ENCODE assay signal across 17 cellular contexts in the genomic region with DNA sequence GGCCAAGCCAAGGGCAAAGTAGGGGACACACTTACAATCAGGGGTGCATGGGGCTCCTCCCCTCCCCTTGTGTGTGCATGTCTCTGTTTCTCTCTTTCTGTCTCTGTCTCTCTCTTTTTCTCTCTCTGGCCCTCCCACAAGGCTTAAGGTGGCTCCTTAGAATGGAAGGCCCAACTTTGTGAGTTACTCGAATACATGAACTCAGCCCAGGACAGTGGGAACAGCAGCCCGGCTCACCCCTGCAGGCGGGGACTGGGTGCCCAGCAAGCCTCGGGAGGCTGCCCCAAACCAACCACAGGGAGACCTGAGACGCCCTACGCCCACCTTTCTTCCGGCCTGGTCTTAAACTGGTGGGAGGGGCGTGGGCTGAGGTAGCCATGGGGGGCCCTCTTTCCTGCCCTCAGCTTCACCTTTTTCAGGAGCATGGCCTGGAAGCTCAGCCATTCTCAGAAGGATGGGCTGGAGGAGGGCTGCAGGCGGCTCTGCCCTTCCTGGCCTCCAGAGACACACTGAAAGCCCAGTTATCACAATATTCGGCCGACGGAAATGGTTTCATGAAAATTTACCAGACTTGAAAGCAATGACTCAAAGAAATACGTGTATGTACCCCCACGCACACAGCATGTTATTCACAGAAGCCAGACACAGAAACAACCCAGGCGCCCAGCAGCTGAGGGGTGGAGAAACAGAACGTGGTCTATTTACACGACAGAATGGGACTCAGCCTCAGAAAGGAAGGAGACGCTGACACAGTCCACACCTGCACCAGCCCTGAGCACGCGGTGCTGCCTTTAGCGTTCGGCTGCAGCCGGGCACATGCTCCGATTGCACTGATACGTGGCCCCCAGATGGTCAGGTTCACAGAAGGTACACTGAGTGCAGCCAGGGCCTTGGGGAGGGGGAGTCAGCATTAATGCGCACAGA.
"Had no signal": no experiment of that assay in that cellular context is flagged by ENCODE, and none has a peak within 500 bp of the region (broad histone marks: within the 10 kb centered on the region; RNA-seq: fewer than 3 reads in every experiment).

No MANE protein-coding gene starts in this region.

- H3K4me3 ChIP-seq: dorsolateral prefrontal cortex, esophagus muscularis mucosa, hepatocyte, left ventricle myocardium inferior, tibial artery had no signal

- H3K4me3 Mint-ChIP-seq: activated CD4-positive, alpha-beta T cell treated with anti-CD3 and anti-CD28 coated beads, Interleukin-2, amount 10 ng/mL, durations not matched to agents 24 days and 14 days; brain; effector memory CD8-positive, alpha-beta T cell; immature natural killer cell; natural killer cell treated with Interleukin-12 subunit alpha and Interleukin-12 subunit beta and Interleukin-15 and Interleukin-18, amount 100 ng/mL, for 72 hours had no signal

- H3K4me1 Mint-ChIP-seq: activated CD4-positive, alpha-beta T cell treated with anti-CD3 and anti-CD28 coated beads, Interleukin-2, amount 10 ng/mL, durations not matched to agents 24 days and 14 days; immature natural killer cell had no signal

- H3K27me3 ChIP-seq: neutrophil had no signal

- H3K9me3 ChIP-seq: neutrophil had no signal

- H3K36me3 ChIP-seq: esophagus muscularis mucosa, left ventricle myocardium inferior, neutrophil, tibial artery had no signal

- H3K27ac Mint-ChIP-seq: activated CD4-positive, alpha-beta T cell treated with anti-CD3 and anti-CD28 coated beads, Interleukin-2, amount 10 ng/mL, durations not matched to agents 24 days and 14 days; activated naive CD4-positive, alpha-beta T cell treated with anti-CD3 and anti-CD28 coated beads, Interleukin-2, amount 50 U/mL, for 72 hours; brain; effector memory CD8-positive, alpha-beta T cell; immature natural killer cell; natural killer cell treated with Interleukin-12 subunit alpha and Interleukin-12 subunit beta and Interleukin-15 and Interleukin-18, amount 100 ng/mL, for 72 hours had no signal

- H3K4me1 ChIP-seq: esophagus muscularis mucosa, left ventricle myocardium inferior, tibial artery had no signal

- DNase-seq: activated CD4-positive, alpha-beta T cell treated with anti-CD3 and anti-CD28 coated beads, Interleukin-2, amount 10 ng/mL, durations not matched to agents 24 days and 14 days; effector memory CD8-positive, alpha-beta T cell; glutamatergic neuron; immature natural killer cell; left ventricle myocardium inferior; SK-N-SH; stimulated activated CD4-positive, alpha-beta T cell treated with anti-CD3 and anti-CD28 coated beads, Interleukin-12 subunit alpha, Interleukin-12 subunit beta, amount 100 ng/mL, for 4 hours; stimulated activated CD4-positive, alpha-beta T cell treated with anti-CD3 and anti-CD28 coated beads, Interleukin-4, amount 100 ng/mL, for 4 hours; stimulated activated naive CD8-positive, alpha-beta T cell treated with anti-CD3 and anti-CD28 coated beads, Interleukin-15, Interleukin-2, amounts not matched to agents 100 U/mL and 50 U/mL, for 24 hours had no signal

- H3K27me3 Mint-ChIP-seq: activated CD4-positive, alpha-beta T cell treated with anti-CD3 and anti-CD28 coated beads, Interleukin-2, amount 10 ng/mL, durations not matched to agents 24 days and 14 days had no signal

- H3K27ac ChIP-seq: esophagus muscularis mucosa, hepatocyte, left ventricle myocardium inferior, neutrophil, tibial artery had no signal

- H3K9me3 Mint-ChIP-seq: activated CD4-positive, alpha-beta T cell treated with anti-CD3 and anti-CD28 coated beads, Interleukin-2, amount 10 ng/mL, durations not matched to agents 24 days and 14 days; natural killer cell treated with Interleukin-12 subunit alpha and Interleukin-12 subunit beta and Interleukin-15 and Interleukin-18, amount 100 ng/mL, for 72 hours had no signal

- ATAC-seq: activated naive CD4-positive, alpha-beta T cell treated with anti-CD3 and anti-CD28 coated beads, Interleukin-2, amount 50 U/mL, for 72 hours; effector memory CD8-positive, alpha-beta T cell; natural killer cell treated with Interleukin-12 subunit alpha and Interleukin-12 subunit beta and Interleukin-15 and Interleukin-18, amount 100 ng/mL, for 72 hours; stimulated activated naive CD8-positive, alpha-beta T cell treated with anti-CD3 and anti-CD28 coated beads, Interleukin-15, Interleukin-2, amounts not matched to agents 100 U/mL and 50 U/mL, for 24 hours had no signal
